Comparison of ENCODE assay signal across 2 cellular contexts in the genomic region with DNA sequence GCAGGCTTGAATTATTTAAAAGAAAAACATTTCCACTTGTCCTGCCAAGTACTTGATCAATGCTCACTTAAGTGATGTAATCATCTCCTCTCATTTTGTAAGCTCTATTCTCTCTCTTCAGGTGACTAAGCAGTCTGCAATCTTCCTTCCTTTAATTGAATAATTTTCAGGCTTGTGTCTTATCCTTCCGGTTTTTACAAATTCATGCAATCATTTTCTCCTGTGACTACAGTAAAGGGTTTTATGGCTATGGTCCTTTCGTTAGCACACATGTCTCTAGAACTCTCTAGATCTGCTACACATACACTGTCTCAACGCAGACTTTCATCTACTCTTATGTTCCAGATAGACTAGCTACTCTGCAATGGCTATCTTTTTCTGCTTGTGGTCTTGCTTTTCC.
A peak's percentile ranks its signal among the peaks of the same experiment; 100 is the strongest.
TF ChIP-seq lines count a peak whose summit lies in the region.

No MANE protein-coding gene starts in this region.

TF ChIP-seq in HCT116, 20 proteins besides CTCF, POLR2A, EP300 and RAD21:
- TF ChIP-seq JUND (IDR thresholded peaks at IDR 0.05) (peak; percentile 46), EZH2 (IDR thresholded peaks at IDR 0.05) (no peak), CEBPB (IDR thresholded peaks at IDR 0.05; ENCODE audit: low read depth) (peak; percentile 85), CBX3 (IDR thresholded peaks at IDR 0.05; ENCODE audit: low read depth) (no peak), EZH2phosphoT487 (IDR thresholded peaks at IDR 0.05; ENCODE audit: borderline replicate concordance) (no peak), ZNF274 (IDR thresholded peaks at IDR 0.05; ENCODE audit: low read depth, low read length) (no peak), EGR1 (IDR thresholded peaks at IDR 0.05; ENCODE audit: low read depth) (no peak), ELF1 (IDR thresholded peaks at IDR 0.05; ENCODE audit: borderline replicate concordance, low read depth) (no peak), FOSL1 (IDR thresholded peaks at IDR 0.05; ENCODE audit: low read depth) (peak; percentile 46; the same call in 1 of the 2 replicates), ZFX (IDR thresholded peaks at IDR 0.05) (no peak), SRF (IDR thresholded peaks at IDR 0.05; ENCODE audit: low read depth) (no peak), TCF7L2 (IDR thresholded peaks at IDR 0.05; ENCODE audit: borderline replicate concordance, extremely low read depth, insufficient read depth, insufficient read length) (no peak), POLR2AphosphoS5 (IDR thresholded peaks at IDR 0.05; ENCODE audit: low read depth, low read length) (no peak), SP1 (IDR thresholded peaks at IDR 0.05; ENCODE audit: low read depth) (0 out of 2 replicates have a peak, but pooled peaks have one; percentile 34), SIN3A (IDR thresholded peaks at IDR 0.05; ENCODE audit: low read depth) (no peak), YY1 (IDR thresholded peaks at IDR 0.05; ENCODE audit: extremely low read depth, insufficient replicate concordance, low read depth, low read length) (no peak)
- TF ChIP-seq, protein P1, sequence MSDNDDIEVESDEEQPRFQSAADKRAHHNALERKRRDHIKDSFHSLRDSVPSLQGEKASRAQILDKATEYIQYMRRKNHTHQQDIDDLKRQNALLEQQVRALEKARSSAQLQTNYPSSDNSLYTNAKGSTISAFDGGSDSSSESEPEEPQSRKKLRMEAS (IDR thresholded peaks at IDR 0.05): no peak
- TF ChIP-seq, protein P2, sequence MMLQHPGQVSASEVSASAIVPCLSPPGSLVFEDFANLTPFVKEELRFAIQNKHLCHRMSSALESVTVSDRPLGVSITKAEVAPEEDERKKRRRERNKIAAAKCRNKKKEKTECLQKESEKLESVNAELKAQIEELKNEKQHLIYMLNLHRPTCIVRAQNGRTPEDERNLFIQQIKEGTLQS (IDR thresholded peaks at IDR 0.05): no peak
- TF ChIP-seq, protein P3, sequence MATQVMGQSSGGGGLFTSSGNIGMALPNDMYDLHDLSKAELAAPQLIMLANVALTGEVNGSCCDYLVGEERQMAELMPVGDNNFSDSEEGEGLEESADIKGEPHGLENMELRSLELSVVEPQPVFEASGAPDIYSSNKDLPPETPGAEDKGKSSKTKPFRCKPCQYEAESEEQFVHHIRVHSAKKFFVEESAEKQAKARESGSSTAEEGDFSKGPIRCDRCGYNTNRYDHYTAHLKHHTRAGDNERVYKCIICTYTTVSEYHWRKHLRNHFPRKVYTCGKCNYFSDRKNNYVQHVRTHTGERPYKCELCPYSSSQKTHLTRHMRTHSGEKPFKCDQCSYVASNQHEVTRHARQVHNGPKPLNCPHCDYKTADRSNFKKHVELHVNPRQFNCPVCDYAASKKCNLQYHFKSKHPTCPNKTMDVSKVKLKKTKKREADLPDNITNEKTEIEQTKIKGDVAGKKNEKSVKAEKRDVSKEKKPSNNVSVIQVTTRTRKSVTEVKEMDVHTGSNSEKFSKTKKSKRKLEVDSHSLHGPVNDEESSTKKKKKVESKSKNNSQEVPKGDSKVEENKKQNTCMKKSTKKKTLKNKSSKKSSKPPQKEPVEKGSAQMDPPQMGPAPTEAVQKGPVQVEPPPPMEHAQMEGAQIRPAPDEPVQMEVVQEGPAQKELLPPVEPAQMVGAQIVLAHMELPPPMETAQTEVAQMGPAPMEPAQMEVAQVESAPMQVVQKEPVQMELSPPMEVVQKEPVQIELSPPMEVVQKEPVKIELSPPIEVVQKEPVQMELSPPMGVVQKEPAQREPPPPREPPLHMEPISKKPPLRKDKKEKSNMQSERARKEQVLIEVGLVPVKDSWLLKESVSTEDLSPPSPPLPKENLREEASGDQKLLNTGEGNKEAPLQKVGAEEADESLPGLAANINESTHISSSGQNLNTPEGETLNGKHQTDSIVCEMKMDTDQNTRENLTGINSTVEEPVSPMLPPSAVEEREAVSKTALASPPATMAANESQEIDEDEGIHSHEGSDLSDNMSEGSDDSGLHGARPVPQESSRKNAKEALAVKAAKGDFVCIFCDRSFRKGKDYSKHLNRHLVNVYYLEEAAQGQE (IDR thresholded peaks at IDR 0.05; ENCODE audit: low read depth): no peak
- TF ChIP-seq, protein P4, sequence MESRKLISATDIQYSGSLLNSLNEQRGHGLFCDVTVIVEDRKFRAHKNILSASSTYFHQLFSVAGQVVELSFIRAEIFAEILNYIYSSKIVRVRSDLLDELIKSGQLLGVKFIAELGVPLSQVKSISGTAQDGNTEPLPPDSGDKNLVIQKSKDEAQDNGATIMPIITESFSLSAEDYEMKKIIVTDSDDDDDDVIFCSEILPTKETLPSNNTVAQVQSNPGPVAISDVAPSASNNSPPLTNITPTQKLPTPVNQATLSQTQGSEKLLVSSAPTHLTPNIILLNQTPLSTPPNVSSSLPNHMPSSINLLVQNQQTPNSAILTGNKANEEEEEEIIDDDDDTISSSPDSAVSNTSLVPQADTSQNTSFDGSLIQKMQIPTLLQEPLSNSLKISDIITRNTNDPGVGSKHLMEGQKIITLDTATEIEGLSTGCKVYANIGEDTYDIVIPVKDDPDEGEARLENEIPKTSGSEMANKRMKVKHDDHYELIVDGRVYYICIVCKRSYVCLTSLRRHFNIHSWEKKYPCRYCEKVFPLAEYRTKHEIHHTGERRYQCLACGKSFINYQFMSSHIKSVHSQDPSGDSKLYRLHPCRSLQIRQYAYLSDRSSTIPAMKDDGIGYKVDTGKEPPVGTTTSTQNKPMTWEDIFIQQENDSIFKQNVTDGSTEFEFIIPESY (IDR thresholded peaks at IDR 0.05; ENCODE audit: extremely low read depth, insufficient replicate concordance, low read length): no peak

TF ChIP-seq in H1, 55 proteins besides CTCF, POLR2A, EP300 and RAD21:
- TF ChIP-seq CTBP2 (IDR thresholded peaks at IDR 0.05; ENCODE audit: borderline replicate concordance, insufficient read depth, insufficient read length, low read length) (no peak), PHF8 (conservative IDR thresholded peaks at IDR 0.05; ENCODE audit: low read depth, low read length) (no peak), GABPA (IDR thresholded peaks at IDR 0.05; ENCODE audit: borderline replicate concordance, insufficient read depth, low read length) (no peak), JUN (IDR thresholded peaks at IDR 0.05; ENCODE audit: low read depth, low read length) (no peak), CEBPB (IDR thresholded peaks at IDR 0.05; ENCODE audit: low read depth, low read length) (no peak), SP1 (IDR thresholded peaks at IDR 0.05; ENCODE audit: low read depth, low read length) (no peak), SP4 (IDR thresholded peaks at IDR 0.05; ENCODE audit: low read length) (no peak), SIN3A (conservative IDR thresholded peaks at IDR 0.05 in 1 of 2, IDR thresholded peaks at IDR 0.05 in 1 of 2; ENCODE audit: low read depth in 1 of 2, low read length in 2 of 2) (no peak), RNF2 (IDR thresholded peaks at IDR 0.05; ENCODE audit: borderline replicate concordance, low read depth, low read length, missing control alignments, poor library complexity, severe bottlenecking) (no peak), EZH2 (IDR thresholded peaks at IDR 0.05; ENCODE audit: low read depth, low read length, severe bottlenecking) (no peak), MAFK (IDR thresholded peaks at IDR 0.05; ENCODE audit: low read depth, low read length) (no peak), KDM1A (IDR thresholded peaks at IDR 0.05; ENCODE audit: borderline replicate concordance, low read length) (no peak)
- TF ChIP-seq, protein P5, sequence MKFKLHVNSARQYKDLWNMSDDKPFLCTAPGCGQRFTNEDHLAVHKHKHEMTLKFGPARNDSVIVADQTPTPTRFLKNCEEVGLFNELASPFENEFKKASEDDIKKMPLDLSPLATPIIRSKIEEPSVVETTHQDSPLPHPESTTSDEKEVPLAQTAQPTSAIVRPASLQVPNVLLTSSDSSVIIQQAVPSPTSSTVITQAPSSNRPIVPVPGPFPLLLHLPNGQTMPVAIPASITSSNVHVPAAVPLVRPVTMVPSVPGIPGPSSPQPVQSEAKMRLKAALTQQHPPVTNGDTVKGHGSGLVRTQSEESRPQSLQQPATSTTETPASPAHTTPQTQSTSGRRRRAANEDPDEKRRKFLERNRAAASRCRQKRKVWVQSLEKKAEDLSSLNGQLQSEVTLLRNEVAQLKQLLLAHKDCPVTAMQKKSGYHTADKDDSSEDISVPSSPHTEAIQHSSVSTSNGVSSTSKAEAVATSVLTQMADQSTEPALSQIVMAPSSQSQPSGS (IDR thresholded peaks at IDR 0.05; ENCODE audit: low read length): no peak
- TF ChIP-seq, protein P6, sequence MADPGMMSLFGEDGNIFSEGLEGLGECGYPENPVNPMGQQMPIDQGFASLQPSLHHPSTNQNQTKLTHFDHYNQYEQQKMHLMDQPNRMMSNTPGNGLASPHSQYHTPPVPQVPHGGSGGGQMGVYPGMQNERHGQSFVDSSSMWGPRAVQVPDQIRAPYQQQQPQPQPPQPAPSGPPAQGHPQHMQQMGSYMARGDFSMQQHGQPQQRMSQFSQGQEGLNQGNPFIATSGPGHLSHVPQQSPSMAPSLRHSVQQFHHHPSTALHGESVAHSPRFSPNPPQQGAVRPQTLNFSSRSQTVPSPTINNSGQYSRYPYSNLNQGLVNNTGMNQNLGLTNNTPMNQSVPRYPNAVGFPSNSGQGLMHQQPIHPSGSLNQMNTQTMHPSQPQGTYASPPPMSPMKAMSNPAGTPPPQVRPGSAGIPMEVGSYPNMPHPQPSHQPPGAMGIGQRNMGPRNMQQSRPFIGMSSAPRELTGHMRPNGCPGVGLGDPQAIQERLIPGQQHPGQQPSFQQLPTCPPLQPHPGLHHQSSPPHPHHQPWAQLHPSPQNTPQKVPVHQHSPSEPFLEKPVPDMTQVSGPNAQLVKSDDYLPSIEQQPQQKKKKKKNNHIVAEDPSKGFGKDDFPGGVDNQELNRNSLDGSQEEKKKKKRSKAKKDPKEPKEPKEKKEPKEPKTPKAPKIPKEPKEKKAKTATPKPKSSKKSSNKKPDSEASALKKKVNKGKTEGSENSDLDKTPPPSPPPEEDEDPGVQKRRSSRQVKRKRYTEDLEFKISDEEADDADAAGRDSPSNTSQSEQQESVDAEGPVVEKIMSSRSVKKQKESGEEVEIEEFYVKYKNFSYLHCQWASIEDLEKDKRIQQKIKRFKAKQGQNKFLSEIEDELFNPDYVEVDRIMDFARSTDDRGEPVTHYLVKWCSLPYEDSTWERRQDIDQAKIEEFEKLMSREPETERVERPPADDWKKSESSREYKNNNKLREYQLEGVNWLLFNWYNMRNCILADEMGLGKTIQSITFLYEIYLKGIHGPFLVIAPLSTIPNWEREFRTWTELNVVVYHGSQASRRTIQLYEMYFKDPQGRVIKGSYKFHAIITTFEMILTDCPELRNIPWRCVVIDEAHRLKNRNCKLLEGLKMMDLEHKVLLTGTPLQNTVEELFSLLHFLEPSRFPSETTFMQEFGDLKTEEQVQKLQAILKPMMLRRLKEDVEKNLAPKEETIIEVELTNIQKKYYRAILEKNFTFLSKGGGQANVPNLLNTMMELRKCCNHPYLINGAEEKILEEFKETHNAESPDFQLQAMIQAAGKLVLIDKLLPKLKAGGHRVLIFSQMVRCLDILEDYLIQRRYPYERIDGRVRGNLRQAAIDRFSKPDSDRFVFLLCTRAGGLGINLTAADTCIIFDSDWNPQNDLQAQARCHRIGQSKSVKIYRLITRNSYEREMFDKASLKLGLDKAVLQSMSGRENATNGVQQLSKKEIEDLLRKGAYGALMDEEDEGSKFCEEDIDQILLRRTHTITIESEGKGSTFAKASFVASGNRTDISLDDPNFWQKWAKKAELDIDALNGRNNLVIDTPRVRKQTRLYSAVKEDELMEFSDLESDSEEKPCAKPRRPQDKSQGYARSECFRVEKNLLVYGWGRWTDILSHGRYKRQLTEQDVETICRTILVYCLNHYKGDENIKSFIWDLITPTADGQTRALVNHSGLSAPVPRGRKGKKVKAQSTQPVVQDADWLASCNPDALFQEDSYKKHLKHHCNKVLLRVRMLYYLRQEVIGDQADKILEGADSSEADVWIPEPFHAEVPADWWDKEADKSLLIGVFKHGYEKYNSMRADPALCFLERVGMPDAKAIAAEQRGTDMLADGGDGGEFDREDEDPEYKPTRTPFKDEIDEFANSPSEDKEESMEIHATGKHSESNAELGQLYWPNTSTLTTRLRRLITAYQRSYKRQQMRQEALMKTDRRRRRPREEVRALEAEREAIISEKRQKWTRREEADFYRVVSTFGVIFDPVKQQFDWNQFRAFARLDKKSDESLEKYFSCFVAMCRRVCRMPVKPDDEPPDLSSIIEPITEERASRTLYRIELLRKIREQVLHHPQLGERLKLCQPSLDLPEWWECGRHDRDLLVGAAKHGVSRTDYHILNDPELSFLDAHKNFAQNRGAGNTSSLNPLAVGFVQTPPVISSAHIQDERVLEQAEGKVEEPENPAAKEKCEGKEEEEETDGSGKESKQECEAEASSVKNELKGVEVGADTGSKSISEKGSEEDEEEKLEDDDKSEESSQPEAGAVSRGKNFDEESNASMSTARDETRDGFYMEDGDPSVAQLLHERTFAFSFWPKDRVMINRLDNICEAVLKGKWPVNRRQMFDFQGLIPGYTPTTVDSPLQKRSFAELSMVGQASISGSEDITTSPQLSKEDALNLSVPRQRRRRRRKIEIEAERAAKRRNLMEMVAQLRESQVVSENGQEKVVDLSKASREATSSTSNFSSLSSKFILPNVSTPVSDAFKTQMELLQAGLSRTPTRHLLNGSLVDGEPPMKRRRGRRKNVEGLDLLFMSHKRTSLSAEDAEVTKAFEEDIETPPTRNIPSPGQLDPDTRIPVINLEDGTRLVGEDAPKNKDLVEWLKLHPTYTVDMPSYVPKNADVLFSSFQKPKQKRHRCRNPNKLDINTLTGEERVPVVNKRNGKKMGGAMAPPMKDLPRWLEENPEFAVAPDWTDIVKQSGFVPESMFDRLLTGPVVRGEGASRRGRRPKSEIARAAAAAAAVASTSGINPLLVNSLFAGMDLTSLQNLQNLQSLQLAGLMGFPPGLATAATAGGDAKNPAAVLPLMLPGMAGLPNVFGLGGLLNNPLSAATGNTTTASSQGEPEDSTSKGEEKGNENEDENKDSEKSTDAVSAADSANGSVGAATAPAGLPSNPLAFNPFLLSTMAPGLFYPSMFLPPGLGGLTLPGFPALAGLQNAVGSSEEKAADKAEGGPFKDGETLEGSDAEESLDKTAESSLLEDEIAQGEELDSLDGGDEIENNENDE (IDR thresholded peaks at IDR 0.05; ENCODE audit: insufficient replicate concordance, low read length): no peak
TF ChIP-seq in H1: peak in this region for 0.
